Comparison of ENCODE assay signal across 21 cellular contexts in the genomic region with DNA sequence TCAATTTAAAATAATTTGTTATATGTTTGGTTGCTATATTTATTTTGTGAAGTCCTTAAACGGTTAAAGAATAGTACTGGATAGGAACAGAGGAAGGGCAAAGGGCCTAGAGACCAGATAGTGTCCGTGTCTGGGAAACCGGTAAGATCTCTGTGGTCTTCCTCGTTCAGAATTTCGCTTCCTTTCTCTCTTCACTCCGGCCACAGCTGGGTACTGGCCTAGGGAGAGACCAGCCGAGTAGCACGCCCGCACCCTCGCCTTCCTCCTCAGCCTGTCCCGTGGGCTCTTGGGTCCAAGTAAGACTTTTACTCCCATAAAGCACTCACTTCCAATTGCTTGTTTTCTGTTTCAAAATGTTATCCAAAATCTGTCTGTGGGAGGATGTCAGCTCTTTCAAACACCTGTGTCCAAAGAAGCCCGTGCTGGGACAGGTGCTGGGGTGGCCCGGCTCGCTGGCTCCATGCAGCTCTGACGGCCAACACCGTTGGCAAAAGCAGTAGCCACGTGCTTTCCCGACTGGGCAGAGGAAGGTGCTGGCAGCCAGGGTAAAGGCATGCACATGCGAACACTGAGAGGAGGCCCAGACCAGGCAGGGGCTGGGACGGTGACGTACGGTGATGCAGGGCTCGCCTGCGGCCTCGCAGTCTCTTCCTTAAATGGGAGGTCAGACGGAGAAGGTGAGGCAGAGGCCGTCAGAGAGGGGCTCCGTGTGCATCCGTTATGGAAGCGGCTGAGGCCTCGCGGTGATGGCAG.
DNase-seq lines count a peak whose midpoint lies in the region; ATAC-seq lines count a peak whose summit lies in the region.
"Had no signal": no experiment of that assay in that cellular context is flagged by ENCODE, and none has a peak within 500 bp of the region (broad histone marks: within the 10 kb centered on the region; RNA-seq: fewer than 3 reads in every experiment).

No MANE protein-coding gene starts in this region.

- H4K20me1 ChIP-seq in BLaER1 treated with 17β-estradiol and CSF1 and Interleukin-3, amounts not matched to agents 10 nM and 100 nM: peaks cover 0 to 10% (median 0%) of the 10 kb centered on the region in 11 experiments; a peak in 2 of 22 replicates

- peaks cover 0 to 18% (median 6%) of the 10 kb centered on the region in 11 experiments; a peak in 6 of 22 replicates for H3K36me3 ChIP-seq in BLaER1 treated with 17β-estradiol and CSF1 and Interleukin-3, amounts not matched to agents 10 nM and 100 nM
- H3K36me3 ChIP-seq: adrenal gland had no signal

- peak; percentile 57 for DNase-seq in activated CD4-positive, alpha-beta T cell treated with anti-CD3 and anti-CD28 coated beads, Interleukin-2, amount 10 ng/mL, durations not matched to agents 24 days and 14 days
- no peak for DNase-seq in activated CD4-positive, alpha-beta T cell treated with anti-CD3 and anti-CD28 coated beads, Interleukin-2, amount 50 U/mL, for 48 hours
- no peak for DNase-seq in activated naive CD8-positive, alpha-beta T cell treated with anti-CD3 and anti-CD28 coated beads for 36 hours
- DNase-seq in memory B cell (ENCODE audit: low spot score in 2 of 2) (no peak), OCI-M2 (lab: John Stamatoyannopoulos, UW; ENCODE audit: unreplicated experiment) (no peak), LoVo (ENCODE audit: low spot score) (no peak), anterior cingulate cortex (lab: John Stamatoyannopoulos, UW) (no peak)
- DNase-seq: activated T-cell treated with anti-CD3 and anti-CD28 coated beads, Interleukin-2, amount 50 U/mL, for 4 hours; adrenal gland; C1 segment of cervical spinal cord; mesendoderm; NCI-H1105 treated with DMSO at 0.1 percent for 48 hours; NCI-H2029 treated with DMSO at 0.1 percent for 48 hours; NCI-H345; NCI-H774; retina; stimulated activated CD4-positive, alpha-beta T cell treated with anti-CD3 and anti-CD28 coated beads, Interleukin-4, amount 100 ng/mL, for 24 hours; trophoblast cell had no signal

- H3K36me3 Mint-ChIP-seq in activated CD4-positive, alpha-beta T cell treated with anti-CD3 and anti-CD28 coated beads, Interleukin-2, amount 10 ng/mL, durations not matched to agents 24 days and 14 days (ENCODE audit: low read depth): peaks cover 26% of the 10 kb centered on the region
- peaks cover 52% of the 10 kb centered on the region for H3K36me3 Mint-ChIP-seq in activated naive CD8-positive, alpha-beta T cell treated with anti-CD3 and anti-CD28 coated beads for 36 hours
- peaks cover 9% of the 10 kb centered on the region for H3K36me3 Mint-ChIP-seq in memory B cell

- H3K4me2 ChIP-seq in BLaER1 treated with 17β-estradiol and CSF1 and Interleukin-3, amounts not matched to agents 10 nM and 100 nM: peak overlapping the region; percentile 40 to 96 (median 91); a peak in 19 of 22 replicates
- H3K4me2 ChIP-seq: A549 had no signal

- ATAC-seq in memory B cell (ENCODE audit: low read depth): no peak
- ATAC-seq: A549; activated T-cell treated with anti-CD3 and anti-CD28 coated beads, Interleukin-2, amount 50 U/mL, for 4 hours had no signal

- H3K4me1 Mint-ChIP-seq in activated CD4-positive, alpha-beta T cell treated with anti-CD3 and anti-CD28 coated beads, Interleukin-2, amount 10 ng/mL, durations not matched to agents 24 days and 14 days: peaks cover 82% of the 10 kb centered on the region
- peaks cover 88% of the 10 kb centered on the region for H3K4me1 Mint-ChIP-seq in activated naive CD8-positive, alpha-beta T cell treated with anti-CD3 and anti-CD28 coated beads for 36 hours
- H3K4me1 Mint-ChIP-seq in memory B cell: peaks cover 39% of the 10 kb centered on the region

- intact Hi-C loops in activated CD4-positive, alpha-beta T cell treated with anti-CD3 and anti-CD28 coated beads, Interleukin-2, amount 10 ng/mL, durations not matched to agents 24 days and 14 days (cut with micrococcal nuclease): no loop called here

- H3K27ac Mint-ChIP-seq in activated CD4-positive, alpha-beta T cell treated with anti-CD3 and anti-CD28 coated beads, Interleukin-2, amount 10 ng/mL, durations not matched to agents 24 days and 14 days: peak overlapping the region; percentile 98
- H3K27ac Mint-ChIP-seq in activated naive CD8-positive, alpha-beta T cell treated with anti-CD3 and anti-CD28 coated beads for 36 hours: peak overlapping the region; percentile 100
- peak overlapping the region; percentile 84 for H3K27ac Mint-ChIP-seq in memory B cell
- H3K27ac Mint-ChIP-seq: dendritic cell treated with granulocyte-macrophage colony-stimulating factor and Interleukin-4, amounts not matched to agents 40 ng/mL and 50 ng/mL, for 4 days had no signal

- H3K9me3 Mint-ChIP-seq in activated CD4-positive, alpha-beta T cell treated with anti-CD3 and anti-CD28 coated beads, Interleukin-2, amount 10 ng/mL, durations not matched to agents 24 days and 14 days: no peaks in the 10 kb centered on the region
- H3K9me3 Mint-ChIP-seq in activated naive CD8-positive, alpha-beta T cell treated with anti-CD3 and anti-CD28 coated beads for 36 hours: peaks cover 7% of the 10 kb centered on the region
- H3K9me3 Mint-ChIP-seq in memory B cell: no peaks in the 10 kb centered on the region
- H3K9me3 Mint-ChIP-seq: activated T-cell treated with anti-CD3 and anti-CD28 coated beads, Interleukin-2, amount 50 U/mL, for 4 hours; dendritic cell treated with granulocyte-macrophage colony-stimulating factor and Interleukin-4, amounts not matched to agents 40 ng/mL and 50 ng/mL, for 4 days had no signal

- H3K27ac ChIP-seq in BLaER1 treated with 17β-estradiol and CSF1 and Interleukin-3, amounts not matched to agents 10 nM and 100 nM: peak overlapping the region in 1 of 11 experiments; percentile 9; a peak in 1 of 22 replicates
- H3K27ac ChIP-seq: A549, adrenal gland had no signal

- peaks cover 0 to 14% (median 4%) of the 10 kb centered on the region in 11 experiments; a peak in 9 of 22 replicates for H3K9me3 ChIP-seq in BLaER1 treated with 17β-estradiol and CSF1 and Interleukin-3, amounts not matched to agents 10 nM and 100 nM (replicated peaks in 1 of 11)
- H3K9me3 ChIP-seq: A549, adrenal gland had no signal

- H3K4me3 ChIP-seq in BLaER1 treated with 17β-estradiol and CSF1 and Interleukin-3, amounts not matched to agents 10 nM and 100 nM: no peak overlapping the region
- H3K4me3 ChIP-seq: A549, adrenal gland had no signal

- H3K9ac ChIP-seq in BLaER1 treated with 17β-estradiol and CSF1 and Interleukin-3, amounts not matched to agents 10 nM and 100 nM: no peak overlapping the region

- no peak overlapping the region for H3K4me3 Mint-ChIP-seq in activated CD4-positive, alpha-beta T cell treated with anti-CD3 and anti-CD28 coated beads, Interleukin-2, amount 10 ng/mL, durations not matched to agents 24 days and 14 days
- H3K4me3 Mint-ChIP-seq in activated naive CD8-positive, alpha-beta T cell treated with anti-CD3 and anti-CD28 coated beads for 36 hours: no peak overlapping the region
- no peak overlapping the region for H3K4me3 Mint-ChIP-seq in memory B cell
- H3K4me3 Mint-ChIP-seq: activated T-cell treated with anti-CD3 and anti-CD28 coated beads, Interleukin-2, amount 50 U/mL, for 4 hours; dendritic cell treated with granulocyte-macrophage colony-stimulating factor and Interleukin-4, amounts not matched to agents 40 ng/mL and 50 ng/mL, for 4 days had no signal

- peaks cover 47 to 91% (median 87%) of the 10 kb centered on the region in 10 experiments for H3K4me1 ChIP-seq in BLaER1 treated with 17β-estradiol and CSF1 and Interleukin-3, amounts not matched to agents 10 nM and 100 nM
- H3K4me1 ChIP-seq: A549, adrenal gland had no signal

- H3K27me3 ChIP-seq in BLaER1 treated with 17β-estradiol and CSF1 and Interleukin-3, amounts not matched to agents 10 nM and 100 nM: no peaks in the 10 kb centered on the region
- H3K27me3 ChIP-seq: adrenal gland had no signal

- no peaks in the 10 kb centered on the region for H3K27me3 Mint-ChIP-seq in activated CD4-positive, alpha-beta T cell treated with anti-CD3 and anti-CD28 coated beads, Interleukin-2, amount 10 ng/mL, durations not matched to agents 24 days and 14 days
- no peaks in the 10 kb centered on the region for H3K27me3 Mint-ChIP-seq in activated naive CD8-positive, alpha-beta T cell treated with anti-CD3 and anti-CD28 coated beads for 36 hours
- no peaks in the 10 kb centered on the region for H3K27me3 Mint-ChIP-seq in memory B cell
- H3K27me3 Mint-ChIP-seq: dendritic cell treated with granulocyte-macrophage colony-stimulating factor and Interleukin-4, amounts not matched to agents 40 ng/mL and 50 ng/mL, for 4 days had no signal
